ENCODE assay signal across 1 cellular context in genomic region chr6:7201732-7202541, GRCh38.
A peak's percentile ranks its signal among the peaks of the same experiment; 100 is the strongest.
TF ChIP-seq lines count a peak whose summit lies in the region.

No MANE protein-coding gene starts in this region.

TF ChIP-seq in K562, 482 proteins besides CTCF, POLR2A, EP300 and RAD21 (continued from another document and continues in another):
- TF ChIP-seq ZNF696 (CRISPR knock-in tag; conservative IDR thresholded peaks at IDR 0.05) = peak; percentile 67; the same call in 1 of the 2 replicates
- TF ChIP-seq TAF7 (tag; IDR thresholded peaks at IDR 0.05) = peak; percentile 64
- TF ChIP-seq, protein P1, sequence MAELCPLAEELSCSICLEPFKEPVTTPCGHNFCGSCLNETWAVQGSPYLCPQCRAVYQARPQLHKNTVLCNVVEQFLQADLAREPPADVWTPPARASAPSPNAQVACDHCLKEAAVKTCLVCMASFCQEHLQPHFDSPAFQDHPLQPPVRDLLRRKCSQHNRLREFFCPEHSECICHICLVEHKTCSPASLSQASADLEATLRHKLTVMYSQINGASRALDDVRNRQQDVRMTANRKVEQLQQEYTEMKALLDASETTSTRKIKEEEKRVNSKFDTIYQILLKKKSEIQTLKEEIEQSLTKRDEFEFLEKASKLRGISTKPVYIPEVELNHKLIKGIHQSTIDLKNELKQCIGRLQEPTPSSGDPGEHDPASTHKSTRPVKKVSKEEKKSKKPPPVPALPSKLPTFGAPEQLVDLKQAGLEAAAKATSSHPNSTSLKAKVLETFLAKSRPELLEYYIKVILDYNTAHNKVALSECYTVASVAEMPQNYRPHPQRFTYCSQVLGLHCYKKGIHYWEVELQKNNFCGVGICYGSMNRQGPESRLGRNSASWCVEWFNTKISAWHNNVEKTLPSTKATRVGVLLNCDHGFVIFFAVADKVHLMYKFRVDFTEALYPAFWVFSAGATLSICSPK (IDR thresholded peaks at IDR 0.05; ENCODE audit: borderline replicate concordance) = 0 out of 2 replicates have a peak, but pooled peaks have one; percentile 63
- no peak for TF ChIP-seq FIP1L1 (IDR thresholded peaks at IDR 0.05; ENCODE audit: low read depth, low read length, poor library complexity, severe bottlenecking)
- peak; percentile 73 for TF ChIP-seq ATF4 (CRISPR knock-in tag; IDR thresholded peaks at IDR 0.05)
- peak; percentile 32; the same call in 1 of the 2 replicates for TF ChIP-seq ESRRA (IDR thresholded peaks at IDR 0.05; ENCODE audit: borderline replicate concordance, low read depth)
- peak; percentile 13; the same call in 1 of the 2 replicates for TF ChIP-seq FOXK1 (CRISPR knock-in tag; IDR thresholded peaks at IDR 0.05; ENCODE audit: borderline replicate concordance)
- no peak for TF ChIP-seq CREBBP (IDR thresholded peaks at IDR 0.05; ENCODE audit: low read depth, low read length)
- TF ChIP-seq, protein P2, sequence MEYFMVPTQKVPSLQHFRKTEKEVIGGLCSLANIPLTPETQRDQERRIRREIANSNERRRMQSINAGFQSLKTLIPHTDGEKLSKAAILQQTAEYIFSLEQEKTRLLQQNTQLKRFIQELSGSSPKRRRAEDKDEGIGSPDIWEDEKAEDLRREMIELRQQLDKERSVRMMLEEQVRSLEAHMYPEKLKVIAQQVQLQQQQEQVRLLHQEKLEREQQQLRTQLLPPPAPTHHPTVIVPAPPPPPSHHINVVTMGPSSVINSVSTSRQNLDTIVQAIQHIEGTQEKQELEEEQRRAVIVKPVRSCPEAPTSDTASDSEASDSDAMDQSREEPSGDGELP (CRISPR knock-in tag; IDR thresholded peaks at IDR 0.05; ENCODE audit: borderline replicate concordance) = peak; percentile 93
- no peak for TF ChIP-seq ZNF140 (CRISPR knock-in tag; IDR thresholded peaks at IDR 0.05)
- 0 out of 2 replicates have a peak, but pooled peaks have one; percentile 5 for TF ChIP-seq SNIP1 (IDR thresholded peaks at IDR 0.05; ENCODE audit: low read depth)
- TF ChIP-seq POLR2B (IDR thresholded peaks at IDR 0.05; ENCODE audit: low read depth, partially characterized antibody) = peak; percentile 88
- TF ChIP-seq ZSCAN29 (IDR thresholded peaks at IDR 0.05) = no peak
- no peak for TF ChIP-seq DIDO1 (tag; IDR thresholded peaks at IDR 0.05; ENCODE audit: low read depth)
- TF ChIP-seq ELK3 (CRISPR knock-in tag; IDR thresholded peaks at IDR 0.05) = no peak
- peak; percentile 68; the same call in 1 of the 2 replicates for TF ChIP-seq ZNF232 (CRISPR knock-in tag; IDR thresholded peaks at IDR 0.05)
- TF ChIP-seq PKNOX1 (IDR thresholded peaks at IDR 0.05) = peak; percentile 55
- TF ChIP-seq FUS (optimal IDR thresholded peaks at IDR 0.05; ENCODE audit: low read depth, low read length) = no peak
- TF ChIP-seq ZNF395 (CRISPR knock-in tag; IDR thresholded peaks at IDR 0.05) = peak; percentile 80; the same call in 1 of the 2 replicates
- 0 out of 4 replicates have a peak, but pooled peaks of 1 of the 2 experiments have one; percentile 16 for TF ChIP-seq FOXA3 (CRISPR knock-in tag; conservative IDR thresholded peaks at IDR 0.05 in 1 of 2, IDR thresholded peaks at IDR 0.05 in 1 of 2)
- peak; percentile 49; the same call in 1 of the 2 replicates for TF ChIP-seq MXI1 (IDR thresholded peaks at IDR 0.05; ENCODE audit: low read depth, low read length)
- TF ChIP-seq TAL1 (IDR thresholded peaks at IDR 0.05) = peak; percentile 27
- TF ChIP-seq NFIX (CRISPR knock-in tag; IDR thresholded peaks at IDR 0.05; ENCODE audit: low read depth) = no peak
- TF ChIP-seq POLR2AphosphoS2 (IDR thresholded peaks at IDR 0.05; ENCODE audit: low read length) = peak; percentile 51; the same call in 1 of the 2 replicates
- no peak for TF ChIP-seq ZNF3 (CRISPR knock-in tag; IDR thresholded peaks at IDR 0.05)
- TF ChIP-seq CCNT2 (IDR thresholded peaks at IDR 0.05; ENCODE audit: borderline replicate concordance, extremely low read depth, insufficient read length, low read depth, low read length) = no peak
- TF ChIP-seq LARP7 (IDR thresholded peaks at IDR 0.05) = no peak
- peak; percentile 39; the same call in 1 of the 2 replicates for TF ChIP-seq ZNF668 (CRISPR knock-in tag; IDR thresholded peaks at IDR 0.05)
- no peak for TF ChIP-seq CHD4 (IDR thresholded peaks at IDR 0.05; ENCODE audit: insufficient read depth, insufficient replicate concordance, low read depth, low read length, poor library complexity, severe bottlenecking)
- no peak for TF ChIP-seq ZNF511 (CRISPR knock-in tag; IDR thresholded peaks at IDR 0.05)
- no peak for TF ChIP-seq RHOXF2B (CRISPR knock-in tag; conservative IDR thresholded peaks at IDR 0.05)
- no peak for TF ChIP-seq CEBPZ (IDR thresholded peaks at IDR 0.05; ENCODE audit: borderline replicate concordance, low read depth, low read length)
- TF ChIP-seq GABPB1 (CRISPR knock-in tag; IDR thresholded peaks at IDR 0.05) = peak; percentile 68
- peak; percentile 40 for TF ChIP-seq BACH1 (tag; IDR thresholded peaks at IDR 0.05)
- TF ChIP-seq SETDB1 (IDR thresholded peaks at IDR 0.05; ENCODE audit: low read length) = no peak
- TF ChIP-seq ZFX (CRISPR knock-in tag; IDR thresholded peaks at IDR 0.05) = peak; percentile 60
- TF ChIP-seq STAG1 (CRISPR knock-in tag; IDR thresholded peaks at IDR 0.05; ENCODE audit: borderline replicate concordance) = no peak
- TF ChIP-seq E2F8 (IDR thresholded peaks at IDR 0.05; ENCODE audit: low read depth, partially characterized antibody) = no peak
- TF ChIP-seq, protein P3, sequence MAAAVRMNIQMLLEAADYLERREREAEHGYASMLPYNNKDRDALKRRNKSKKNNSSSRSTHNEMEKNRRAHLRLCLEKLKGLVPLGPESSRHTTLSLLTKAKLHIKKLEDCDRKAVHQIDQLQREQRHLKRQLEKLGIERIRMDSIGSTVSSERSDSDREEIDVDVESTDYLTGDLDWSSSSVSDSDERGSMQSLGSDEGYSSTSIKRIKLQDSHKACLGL (CRISPR knock-in tag; IDR thresholded peaks at IDR 0.05; ENCODE audit: borderline replicate concordance, poor library complexity, severe bottlenecking) = peak; percentile 49
- 0 out of 2 replicates have a peak, but pooled peaks have one; percentile 14 for TF ChIP-seq RB1 (IDR thresholded peaks at IDR 0.05; ENCODE audit: low read depth)
- no peak for TF ChIP-seq PCBP1 (IDR thresholded peaks at IDR 0.05; ENCODE audit: low read depth, low read length, poor library complexity, severe bottlenecking)
- TF ChIP-seq TAF15 (IDR thresholded peaks at IDR 0.05; ENCODE audit: low read depth, low read length) = no peak
- TF ChIP-seq CLOCK (CRISPR knock-in tag; IDR thresholded peaks at IDR 0.05; ENCODE audit: borderline replicate concordance) = no peak
